ENCODE assay signal across 9 cellular contexts in genomic region chr3:47225310-47225906, GRCh38. TPM values are rescaled to one million over a fixed set of nuclear protein-coding genes. Genes with fewer than 3 reads are reported as not detected.
DNase-seq lines count a peak whose midpoint lies in the region; ATAC-seq and TF ChIP-seq lines count a peak whose summit lies in the region.
"Had no signal": no experiment of that assay in that cellular context is flagged by ENCODE, and none has a peak within 500 bp of the region (broad histone marks: within the 10 kb centered on the region; RNA-seq: fewer than 3 reads in every experiment).

No MANE protein-coding gene starts in this region.

- intact Hi-C loops in left colon (cut with DNase I, micrococcal nuclease) = no loop called here

- no peaks in the 10 kb centered on the region for H3K27me3 Mint-ChIP-seq in memory B cell

- no peak overlapping the region for H2AFZ ChIP-seq in OCI-LY3 (ENCODE audit: low read depth, low read length)

- H3K4me2 ChIP-seq in OCI-LY3 (ENCODE audit: low read length) = peak overlapping the region; percentile 31

- no peak overlapping the region for H3K27ac ChIP-seq in OCI-LY3 (ENCODE audit: low read length)

- no peaks in the 10 kb centered on the region for H3K9me3 Mint-ChIP-seq in memory B cell

- H3K4me3 ChIP-seq in GM12865 (ENCODE audit: low read depth, low read length) (no peak overlapping the region), OCI-LY3 (ENCODE audit: low read length) (no peak overlapping the region)

- H3K4me1 ChIP-seq in OCI-LY3 (ENCODE audit: low read length) = peaks cover 35% of the 10 kb centered on the region

- H3K9ac ChIP-seq in OCI-LY3 (ENCODE audit: low read length) = no peak overlapping the region

- 0 out of 2 replicates have a peak, but pooled peaks cover 9% of the 10 kb centered on the region for H3K27me3 ChIP-seq in OCI-LY3 (ENCODE audit: low read depth, low read length)

- H3K36me3 Mint-ChIP-seq in memory B cell = no peaks in the 10 kb centered on the region

- DNase-seq in GM12865 (ENCODE audit: low read depth) (peak; percentile 86), HCEC 1CT (peak; percentile 13), memory B cell (ENCODE audit: low spot score in 2 of 2) (no peak), retina (no peak), left colon (no peak), SHP77 (lab: John Stamatoyannopoulos, UW) (no peak)
- DNase-seq: NCI-H187 had no signal

- H3K4me1 Mint-ChIP-seq in memory B cell = peaks cover 34% of the 10 kb centered on the region

- H3K36me3 ChIP-seq in OCI-LY3 (replicated peaks; ENCODE audit: low read depth, low read length) = no peaks in the 10 kb centered on the region

- H4K20me1 ChIP-seq in OCI-LY3 (ENCODE audit: insufficient read depth, low read length) = no peaks in the 10 kb centered on the region

- no peak overlapping the region for H3K27ac Mint-ChIP-seq in memory B cell

- no peaks in the 10 kb centered on the region for H3K79me2 ChIP-seq in OCI-LY3 (ENCODE audit: low read length)

- TF ChIP-seq CTCF in GM12865 (IDR thresholded peaks at IDR 0.05; ENCODE audit: insufficient read depth, low read depth, low read length, missing control alignments) (no peak), OCI-LY3 (IDR thresholded peaks at IDR 0.05; ENCODE audit: low read depth, low read length) (no peak)

- ATAC-seq in memory B cell (ENCODE audit: low read depth) (peak; percentile 75), GM18868 (IDR thresholded peaks at IDR 0.05; ENCODE audit: unreplicated experiment) (no peak), left colon (no peak)

- no peaks in the 10 kb centered on the region for H3K9me3 ChIP-seq in OCI-LY3 (ENCODE audit: insufficient read depth, low read length)

- H3K4me3 Mint-ChIP-seq in memory B cell = peak overlapping the region; percentile 10

RNA-seq across cellular contexts. Expression of gene KIF9, which starts 57.2 kb away (rescaled TPM):
- 1 to 10 TPM; 5.8 to 6.1 TPM for total RNA-seq in left colon

RNA-seq across cellular contexts. Expression of gene KLHL18, which starts 57.3 kb away (rescaled TPM):
- total RNA-seq in left colon = 10 to 100 TPM; 17.7 to 26.9 TPM

Comparison
In these comparisons a context has a peak if more than half of its experiments do, and no peak if none do; other contexts are left out.
1. DNase-seq: peak in GM12865 (single experiment) and HCEC 1CT (single experiment); none in memory B cell (0 of 2), retina (single experiment), left colon (0 of 2) and SHP77 (0 of 2).